Comparison of ENCODE assay signal across 1 cellular context in genomic region chr11:67023957-67024353, GRCh38.
TF ChIP-seq lines count a peak whose summit lies in the region.

No MANE protein-coding gene starts in this region.

TF ChIP-seq in SK-N-SH, 30 proteins besides CTCF, POLR2A, EP300 and RAD21 (continued from another document):
- TF ChIP-seq TEAD4 (IDR thresholded peaks at IDR 0.05; ENCODE audit: borderline replicate concordance, insufficient read depth) (no peak), RCOR1 (IDR thresholded peaks at IDR 0.05; ENCODE audit: low read length) (no peak)
